In genomic region chr6:117194978-117195377, GRCh38 we compare ENCODE assay signal across 15 cellular contexts.
"Had no signal": no experiment of that assay in that cellular context is flagged by ENCODE, and none has a peak within 500 bp of the region (broad histone marks: within the 10 kb centered on the region; RNA-seq: fewer than 3 reads in every experiment).

No MANE protein-coding gene starts in this region.

- H3K27me3 ChIP-seq: colonic mucosa, esophagus muscularis mucosa, hepatocyte, pancreas, transverse colon had no signal

- H3K36me3 ChIP-seq: colonic mucosa, esophagus muscularis mucosa, pancreas, transverse colon had no signal

- H3K4me3 ChIP-seq: colonic mucosa, esophagus muscularis mucosa, hepatocyte, pancreas, transverse colon had no signal

- ATAC-seq: activated CD8-positive, alpha-beta T cell treated with anti-CD3 and anti-CD28 coated beads for 36 hours; activated naive CD4-positive, alpha-beta T cell treated with anti-CD3 and anti-CD28 coated beads, Interleukin-2, amount 50 U/mL, for 72 hours; activated T-cell treated with anti-CD3 and anti-CD28 coated beads, Interleukin-2, amount 50 U/mL, for 4 hours; left lobe of liver; pancreas; WTC11 had no signal

- H3K4me1 ChIP-seq: colonic mucosa, pancreas, transverse colon had no signal

- DNase-seq: activated CD4-positive, alpha-beta T cell treated with anti-CD3 and anti-CD28 coated beads for 4 hours; activated CD8-positive, alpha-beta T cell treated with anti-CD3 and anti-CD28 coated beads for 36 hours; activated gamma-delta T cell; activated T-cell treated with anti-CD3 and anti-CD28 coated beads, Interleukin-2, amount 50 U/mL, for 4 hours; colonic mucosa; pancreas; stimulated activated CD4-positive, alpha-beta T cell treated with anti-CD3 and anti-CD28 coated beads, Interleukin-2, amount 100 ng/mL, for 48 hours; stimulated activated naive CD4-positive, alpha-beta T cell treated with Interleukin-2 at 50 U/mL for 16 hours; T-helper 2 cell; transverse colon had no signal

- H3K4me2 ChIP-seq: hepatocyte had no signal

- H3K9me3 ChIP-seq: colonic mucosa, esophagus muscularis mucosa, pancreas, transverse colon had no signal

- H3K27ac ChIP-seq: colonic mucosa, esophagus muscularis mucosa, hepatocyte, pancreas, transverse colon had no signal

- H3K79me2 ChIP-seq: hepatocyte had no signal

- H2AFZ ChIP-seq: hepatocyte had no signal
